27 cellular contexts compared by ENCODE assay signal in the genomic region with DNA sequence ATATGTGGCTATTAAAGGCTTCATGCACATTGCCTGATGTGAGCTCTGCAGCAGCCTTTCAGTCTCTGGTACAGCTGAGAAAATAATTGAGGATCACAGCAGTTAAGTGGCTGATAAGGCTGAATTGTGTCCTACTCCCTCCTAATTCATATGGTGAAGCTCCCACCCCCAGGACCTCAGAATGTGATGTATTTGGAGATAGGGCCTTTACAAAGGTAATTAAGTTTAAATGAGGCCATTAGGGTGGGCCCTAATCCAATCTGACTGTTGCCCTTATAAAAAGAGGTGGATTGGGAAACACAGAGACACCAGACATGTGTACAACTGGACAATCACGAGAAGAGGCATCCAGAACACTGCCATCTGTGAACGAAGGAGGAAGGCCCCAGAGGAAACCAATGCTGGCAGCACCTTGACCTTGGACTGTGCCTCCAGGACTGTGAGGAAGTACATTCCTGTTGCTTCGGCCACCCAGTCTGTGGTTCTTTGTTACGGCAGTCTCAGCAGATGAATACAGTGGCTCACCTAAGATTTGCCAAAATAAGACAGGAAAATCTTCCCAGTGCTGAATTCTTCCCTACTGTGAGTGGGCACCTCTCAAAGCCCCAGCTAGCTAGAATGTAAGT.
"Had no signal": no experiment of that assay in that cellular context is flagged by ENCODE, and none has a peak within 500 bp of the region (broad histone marks: within the 10 kb centered on the region; RNA-seq: fewer than 3 reads in every experiment).

No MANE protein-coding gene starts in this region.

- DNase-seq: activated CD4-positive, alpha-beta memory T cell treated with anti-CD3 and anti-CD28 coated beads, Interleukin-2, amount 10 ng/mL, durations not matched to agents 7 days and 5 days; activated CD4-positive, alpha-beta T cell treated with anti-CD3 and anti-CD28 coated beads, Interleukin-2, amount 10 ng/mL, durations not matched to agents 24 days and 14 days; activated effector memory CD4-positive, alpha-beta T cell treated with anti-CD3 and anti-CD28 coated beads, Interleukin-2, amount 50 U/mL, for 16 hours; activated naive CD4-positive, alpha-beta T cell treated with anti-CD3 and anti-CD28 coated beads, Interleukin-2, amount 10 ng/mL, durations not matched to agents 7 days and 5 days; activated T-cell treated with anti-CD3 and anti-CD28 coated beads for 4 hours; effector CD4-positive, alpha-beta T cell; erythroblast; foreskin fibroblast; kidney; left ventricle myocardium superior; naive B cell; occipital lobe; right lobe of liver; stimulated activated CD4-positive, alpha-beta T cell treated with anti-CD3 and anti-CD28 coated beads, Interleukin-15, amount 100 ng/mL, for 24 hours; stomach; transverse colon; uterus had no signal

- H3K27me3 ChIP-seq: right lobe of liver, stomach, suprapubic skin, transverse colon, uterus had no signal

- H3K4me3 ChIP-seq: cardiac muscle cell, right lobe of liver, smooth muscle cell, stomach, suprapubic skin, transverse colon, uterus had no signal

- H3K9me3 Mint-ChIP-seq: activated CD4-positive, alpha-beta memory T cell treated with anti-CD3 and anti-CD28 coated beads, Interleukin-2, amount 10 ng/mL, durations not matched to agents 7 days and 5 days; activated CD4-positive, alpha-beta T cell treated with anti-CD3 and anti-CD28 coated beads, Interleukin-2, amount 10 ng/mL, durations not matched to agents 24 days and 14 days; activated naive CD4-positive, alpha-beta T cell treated with anti-CD3 and anti-CD28 coated beads, Interleukin-2, amount 10 ng/mL, durations not matched to agents 7 days and 5 days; dendritic cell treated with granulocyte-macrophage colony-stimulating factor and Interleukin-4, amounts not matched to agents 40 ng/mL and 50 ng/mL, for 4 days; memory B cell; naive B cell; neural crest cell; stimulated activated memory B cell treated with anti-CD40 and anti-IgM and Interleukin-4, amounts not matched to agents 10 μg/mL and 1 μg/mL and 100 μg/mL, for 72 hours; T-helper 2 cell treated with Interferon-gamma antibody and Interleukin-4, amounts not matched to agents 5 μg/mL and 100 μg/mL, for 36 hours had no signal

- H3K27me3 Mint-ChIP-seq: dendritic cell treated with granulocyte-macrophage colony-stimulating factor and Interleukin-4, amounts not matched to agents 40 ng/mL and 50 ng/mL, for 4 days had no signal

- ATAC-seq: activated CD4-positive, CD25-positive, alpha-beta regulatory T cell treated with anti-CD3 and anti-CD28 coated beads, Interleukin-2, amount 50 U/mL, for 24 hours; stimulated activated memory B cell treated with anti-CD40 and anti-IgM and Interleukin-4, amounts not matched to agents 10 μg/mL and 1 μg/mL and 100 μg/mL, for 72 hours had no signal

- H3K36me3 Mint-ChIP-seq: activated naive CD4-positive, alpha-beta T cell treated with anti-CD3 and anti-CD28 coated beads, Interleukin-2, amount 10 ng/mL, durations not matched to agents 7 days and 5 days; memory B cell; naive B cell; stimulated activated memory B cell treated with anti-CD40 and anti-IgM and Interleukin-4, amounts not matched to agents 10 μg/mL and 1 μg/mL and 100 μg/mL, for 72 hours had no signal

- H3K4me1 Mint-ChIP-seq: activated CD4-positive, alpha-beta memory T cell treated with anti-CD3 and anti-CD28 coated beads, Interleukin-2, amount 10 ng/mL, durations not matched to agents 7 days and 5 days; activated CD4-positive, alpha-beta T cell treated with anti-CD3 and anti-CD28 coated beads, Interleukin-2, amount 10 ng/mL, durations not matched to agents 24 days and 14 days; activated naive CD4-positive, alpha-beta T cell treated with anti-CD3 and anti-CD28 coated beads, Interleukin-2, amount 10 ng/mL, durations not matched to agents 7 days and 5 days; memory B cell; naive B cell; neural crest cell; stimulated activated memory B cell treated with anti-CD40 and anti-IgM and Interleukin-4, amounts not matched to agents 10 μg/mL and 1 μg/mL and 100 μg/mL, for 72 hours had no signal

- H3K4me3 Mint-ChIP-seq: activated CD4-positive, alpha-beta memory T cell treated with anti-CD3 and anti-CD28 coated beads, Interleukin-2, amount 10 ng/mL, durations not matched to agents 7 days and 5 days; activated CD4-positive, alpha-beta T cell treated with anti-CD3 and anti-CD28 coated beads, Interleukin-2, amount 10 ng/mL, durations not matched to agents 24 days and 14 days; activated naive CD4-positive, alpha-beta T cell treated with anti-CD3 and anti-CD28 coated beads, Interleukin-2, amount 10 ng/mL, durations not matched to agents 7 days and 5 days; dendritic cell treated with granulocyte-macrophage colony-stimulating factor and Interleukin-4, amounts not matched to agents 40 ng/mL and 50 ng/mL, for 4 days; memory B cell; naive B cell; neural crest cell; stimulated activated memory B cell treated with anti-CD40 and anti-IgM and Interleukin-4, amounts not matched to agents 10 μg/mL and 1 μg/mL and 100 μg/mL, for 72 hours; T-helper 2 cell treated with Interferon-gamma antibody and Interleukin-4, amounts not matched to agents 5 μg/mL and 100 μg/mL, for 36 hours had no signal

- H3K27ac ChIP-seq: cardiac muscle cell, right lobe of liver, stomach, suprapubic skin, transverse colon, uterus, VCaP had no signal

- H3K4me1 ChIP-seq: right lobe of liver, stomach, suprapubic skin, uterus had no signal

- H3K36me3 ChIP-seq: cardiac muscle cell, right lobe of liver, stomach, suprapubic skin, transverse colon, uterus had no signal

- H3K27ac Mint-ChIP-seq: activated CD4-positive, alpha-beta memory T cell treated with anti-CD3 and anti-CD28 coated beads, Interleukin-2, amount 10 ng/mL, durations not matched to agents 7 days and 5 days; activated CD4-positive, alpha-beta T cell treated with anti-CD3 and anti-CD28 coated beads, Interleukin-2, amount 10 ng/mL, durations not matched to agents 24 days and 14 days; activated naive CD4-positive, alpha-beta T cell treated with anti-CD3 and anti-CD28 coated beads, Interleukin-2, amount 10 ng/mL, durations not matched to agents 7 days and 5 days; dendritic cell treated with granulocyte-macrophage colony-stimulating factor and Interleukin-4, amounts not matched to agents 40 ng/mL and 50 ng/mL, for 4 days; memory B cell; naive B cell; stimulated activated memory B cell treated with anti-CD40 and anti-IgM and Interleukin-4, amounts not matched to agents 10 μg/mL and 1 μg/mL and 100 μg/mL, for 72 hours; T-helper 2 cell treated with Interferon-gamma antibody and Interleukin-4, amounts not matched to agents 5 μg/mL and 100 μg/mL, for 36 hours had no signal

- H3K9me3 ChIP-seq: right lobe of liver, stomach, suprapubic skin, transverse colon, uterus had no signal
